19 cellular contexts compared by ENCODE assay signal in genomic region chr11:16070573-16070972, GRCh38.
"Had no signal": no experiment of that assay in that cellular context is flagged by ENCODE, and none has a peak within 500 bp of the region (broad histone marks: within the 10 kb centered on the region; RNA-seq: fewer than 3 reads in every experiment).

No MANE protein-coding gene starts in this region.

- H3K27me3 ChIP-seq: breast epithelium, esophagus muscularis mucosa, gastroesophageal sphincter, heart left ventricle, ovary, stomach had no signal

- H3K4me1 ChIP-seq: breast epithelium, esophagus muscularis mucosa, gastroesophageal sphincter, heart left ventricle, stomach had no signal

- FAIRE-seq: astrocyte had no signal

- H3K4me3 ChIP-seq: breast epithelium, coronary artery, esophagus muscularis mucosa, gastroesophageal sphincter, heart left ventricle, ovary, smooth muscle cell, stomach had no signal

- H3K9me3 ChIP-seq: ovary had no signal

- H3K4me2 ChIP-seq: smooth muscle cell had no signal

- H3K27ac ChIP-seq: breast epithelium, coronary artery, esophagus muscularis mucosa, gastroesophageal sphincter, heart left ventricle, ovary, stomach, WERI-Rb-1 had no signal

- ATAC-seq: gastroesophageal sphincter; naive thymus-derived CD4-positive, alpha-beta T cell; sciatic nerve; stimulated activated effector memory CD8-positive, alpha-beta T cell treated with anti-CD3 and anti-CD28 coated beads, Interleukin-12 subunit alpha, Interleukin-12 subunit beta, amount 100 ng/mL, for 72 hours; T-helper 17 cell had no signal

- H3K36me3 ChIP-seq: breast epithelium, esophagus muscularis mucosa, gastroesophageal sphincter, heart left ventricle, ovary, stomach, WERI-Rb-1 had no signal

- DNase-seq: activated CD4-positive, alpha-beta T cell treated with anti-CD3 and anti-CD28 coated beads, Interleukin-2, amount 50 U/mL, for 48 hours; activated gamma-delta T cell; heart left ventricle; immature natural killer cell; mesenchymal stem cell; naive thymus-derived CD4-positive, alpha-beta T cell; ovary; stimulated activated CD4-positive, alpha-beta T cell treated with anti-CD3 and anti-CD28 coated beads, Interleukin-4, amount 100 ng/mL, for 24 hours; stomach; T-helper 17 cell; WERI-Rb-1 had no signal
